23 cellular contexts compared by ENCODE assay signal in the genomic region with DNA sequence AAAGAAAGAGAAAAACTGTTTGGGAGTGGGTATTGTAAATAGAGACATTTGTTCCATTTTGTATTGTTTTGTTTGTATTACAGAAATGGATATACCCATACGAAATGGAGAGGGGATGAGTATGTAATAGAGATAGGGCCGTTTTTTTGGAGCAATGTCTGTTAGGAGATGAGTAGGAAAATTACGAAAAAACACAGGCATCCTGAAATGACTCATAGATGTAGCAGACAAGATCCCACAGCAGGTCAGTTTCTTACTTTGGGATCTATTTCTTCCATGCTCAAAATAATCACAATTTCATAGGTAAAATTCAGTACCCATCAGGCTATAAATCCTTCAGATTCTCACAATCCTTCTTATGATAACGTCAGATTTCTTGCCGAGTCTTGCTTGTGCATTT.
"Had no signal": no experiment of that assay in that cellular context is flagged by ENCODE, and none has a peak within 500 bp of the region (broad histone marks: within the 10 kb centered on the region; RNA-seq: fewer than 3 reads in every experiment).

No MANE protein-coding gene starts in this region.

- H3K27ac ChIP-seq: breast epithelium, dorsolateral prefrontal cortex, heart left ventricle, spleen, upper lobe of left lung had no signal

- H3K4me3 ChIP-seq: breast epithelium, dorsolateral prefrontal cortex, heart left ventricle, spleen, upper lobe of left lung had no signal

- H3K27me3 ChIP-seq: breast epithelium, dorsolateral prefrontal cortex, heart left ventricle, spleen, upper lobe of left lung had no signal

- H3K9me3 ChIP-seq: breast epithelium, heart left ventricle, spleen, upper lobe of left lung had no signal

- H3K36me3 ChIP-seq: breast epithelium, heart left ventricle, spleen, upper lobe of left lung had no signal

- H3K4me1 ChIP-seq: breast epithelium, spleen, upper lobe of left lung had no signal

- DNase-seq: activated B cell treated with CpG ODN at 0.5 μM for 24 hours; activated CD4-positive, alpha-beta T cell treated with anti-CD3 and anti-CD28 coated beads for 36 hours; activated CD4-positive, alpha-beta T cell treated with anti-CD3 and anti-CD28 coated beads, Interleukin-2, amount 50 U/mL, for 4 hours; activated CD8-positive, alpha-beta memory T cell treated with anti-CD3 and anti-CD28 coated beads for 24 hours; activated CD8-positive, alpha-beta memory T cell treated with anti-CD3 and anti-CD28 coated beads, Interleukin-2, amount 50 U/mL, for 4 hours; activated naive CD4-positive, alpha-beta T cell; activated naive CD8-positive, alpha-beta T cell treated with anti-CD3 and anti-CD28 coated beads for 36 hours; activated T-cell treated with anti-CD3 and anti-CD28 coated beads, Interleukin-2, amount 50 U/mL, for 24 hours; amniotic stem cell; dorsolateral prefrontal cortex; effector memory CD8-positive, alpha-beta T cell; heart left ventricle; left ventricle myocardium superior; midbrain; natural killer cell; spleen; stimulated activated CD4-positive, alpha-beta T cell treated with anti-CD3 and anti-CD28 coated beads, Interleukin-4, amount 100 ng/mL, for 24 hours; stimulated activated naive CD8-positive, alpha-beta T cell treated with anti-CD3 and anti-CD28 coated beads, Interleukin-15, Interleukin-2, amounts not matched to agents 100 U/mL and 50 U/mL, for 24 hours; T-helper 9 cell; upper lobe of left lung had no signal

- ATAC-seq: activated CD4-positive, alpha-beta T cell treated with anti-CD3 and anti-CD28 coated beads for 36 hours; activated T-helper 17 cell treated with anti-CD3 and anti-CD28 coated beads, Interleukin-2, amount 50 U/mL, for 72 hours; effector memory CD8-positive, alpha-beta T cell; esophagus mucosa; heart left ventricle; left ventricle myocardium superior; natural killer cell; stimulated activated naive CD8-positive, alpha-beta T cell treated with anti-CD3 and anti-CD28 coated beads, Interleukin-15, Interleukin-2, amounts not matched to agents 100 U/mL and 50 U/mL, for 24 hours had no signal
